ENCODE assay signal across 2 cellular contexts in the genomic region with DNA sequence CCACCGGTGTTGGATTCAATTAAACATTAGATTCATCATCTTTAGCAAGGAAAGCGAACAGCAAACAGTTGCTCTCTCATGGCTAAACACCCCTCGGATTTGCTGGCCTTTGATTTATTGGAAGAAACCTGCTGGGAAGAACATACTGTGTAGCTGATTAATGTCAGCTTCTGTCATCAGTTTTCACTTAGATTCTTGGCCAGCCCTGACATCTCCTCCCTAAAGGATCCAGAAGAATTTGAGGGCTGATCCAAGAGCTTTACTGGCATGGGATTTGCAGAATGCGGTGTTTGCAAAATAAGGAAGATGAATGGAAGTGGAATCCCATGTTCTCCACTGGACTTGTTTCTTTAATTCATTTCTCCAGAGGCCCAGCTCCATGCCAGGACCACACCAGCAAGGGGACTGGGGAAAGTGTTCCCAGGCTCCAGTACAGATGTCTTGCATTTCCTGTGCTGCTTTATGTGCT.
TF ChIP-seq lines count a peak whose summit lies in the region.

No MANE protein-coding gene starts in this region.

TF ChIP-seq in HepG2, 621 proteins besides CTCF, POLR2A, EP300 and RAD21 (continued from another document):
- TF ChIP-seq, protein P1, sequence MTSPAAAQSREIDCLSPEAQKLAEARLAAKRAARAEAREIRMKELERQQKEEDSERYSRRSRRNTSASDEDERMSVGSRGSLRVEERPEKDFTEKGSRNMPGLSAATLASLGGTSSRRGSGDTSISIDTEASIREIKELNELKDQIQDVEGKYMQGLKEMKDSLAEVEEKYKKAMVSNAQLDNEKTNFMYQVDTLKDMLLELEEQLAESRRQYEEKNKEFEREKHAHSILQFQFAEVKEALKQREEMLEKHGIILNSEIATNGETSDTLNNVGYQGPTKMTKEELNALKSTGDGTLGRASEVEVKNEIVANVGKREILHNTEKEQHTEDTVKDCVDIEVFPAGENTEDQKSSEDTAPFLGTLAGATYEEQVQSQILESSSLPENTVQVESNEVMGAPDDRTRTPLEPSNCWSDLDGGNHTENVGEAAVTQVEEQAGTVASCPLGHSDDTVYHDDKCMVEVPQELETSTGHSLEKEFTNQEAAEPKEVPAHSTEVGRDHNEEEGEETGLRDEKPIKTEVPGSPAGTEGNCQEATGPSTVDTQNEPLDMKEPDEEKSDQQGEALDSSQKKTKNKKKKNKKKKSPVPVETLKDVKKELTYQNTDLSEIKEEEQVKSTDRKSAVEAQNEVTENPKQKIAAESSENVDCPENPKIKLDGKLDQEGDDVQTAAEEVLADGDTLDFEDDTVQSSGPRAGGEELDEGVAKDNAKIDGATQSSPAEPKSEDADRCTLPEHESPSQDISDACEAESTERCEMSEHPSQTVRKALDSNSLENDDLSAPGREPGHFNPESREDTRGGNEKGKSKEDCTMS (CRISPR knock-in tag; conservative IDR thresholded peaks at IDR 0.05): no peak
- no peak for TF ChIP-seq POLR2G (IDR thresholded peaks at IDR 0.05; ENCODE audit: low read depth, low read length)
- TF ChIP-seq NR2F6 (IDR thresholded peaks at IDR 0.05): no peak
- TF ChIP-seq NR2F6 (CRISPR knock-in tag; IDR thresholded peaks at IDR 0.05): no peak
- TF ChIP-seq TBP (CRISPR knock-in tag; IDR thresholded peaks at IDR 0.05): no peak
- TF ChIP-seq CEBPG (CRISPR knock-in tag; IDR thresholded peaks at IDR 0.05): no peak
- TF ChIP-seq, protein P2, sequence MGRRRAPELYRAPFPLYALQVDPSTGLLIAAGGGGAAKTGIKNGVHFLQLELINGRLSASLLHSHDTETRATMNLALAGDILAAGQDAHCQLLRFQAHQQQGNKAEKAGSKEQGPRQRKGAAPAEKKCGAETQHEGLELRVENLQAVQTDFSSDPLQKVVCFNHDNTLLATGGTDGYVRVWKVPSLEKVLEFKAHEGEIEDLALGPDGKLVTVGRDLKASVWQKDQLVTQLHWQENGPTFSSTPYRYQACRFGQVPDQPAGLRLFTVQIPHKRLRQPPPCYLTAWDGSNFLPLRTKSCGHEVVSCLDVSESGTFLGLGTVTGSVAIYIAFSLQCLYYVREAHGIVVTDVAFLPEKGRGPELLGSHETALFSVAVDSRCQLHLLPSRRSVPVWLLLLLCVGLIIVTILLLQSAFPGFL (CRISPR knock-in tag; IDR thresholded peaks at IDR 0.05): no peak
- TF ChIP-seq TAF15 (IDR thresholded peaks at IDR 0.05; ENCODE audit: low read depth, low read length, poor library complexity, severe bottlenecking): no peak
TF ChIP-seq in HepG2: peak in this region for 0.

TF ChIP-seq in WTC11, 78 proteins besides CTCF, POLR2A, EP300 and RAD21 (continued from another document):
- TF ChIP-seq, protein P3, sequence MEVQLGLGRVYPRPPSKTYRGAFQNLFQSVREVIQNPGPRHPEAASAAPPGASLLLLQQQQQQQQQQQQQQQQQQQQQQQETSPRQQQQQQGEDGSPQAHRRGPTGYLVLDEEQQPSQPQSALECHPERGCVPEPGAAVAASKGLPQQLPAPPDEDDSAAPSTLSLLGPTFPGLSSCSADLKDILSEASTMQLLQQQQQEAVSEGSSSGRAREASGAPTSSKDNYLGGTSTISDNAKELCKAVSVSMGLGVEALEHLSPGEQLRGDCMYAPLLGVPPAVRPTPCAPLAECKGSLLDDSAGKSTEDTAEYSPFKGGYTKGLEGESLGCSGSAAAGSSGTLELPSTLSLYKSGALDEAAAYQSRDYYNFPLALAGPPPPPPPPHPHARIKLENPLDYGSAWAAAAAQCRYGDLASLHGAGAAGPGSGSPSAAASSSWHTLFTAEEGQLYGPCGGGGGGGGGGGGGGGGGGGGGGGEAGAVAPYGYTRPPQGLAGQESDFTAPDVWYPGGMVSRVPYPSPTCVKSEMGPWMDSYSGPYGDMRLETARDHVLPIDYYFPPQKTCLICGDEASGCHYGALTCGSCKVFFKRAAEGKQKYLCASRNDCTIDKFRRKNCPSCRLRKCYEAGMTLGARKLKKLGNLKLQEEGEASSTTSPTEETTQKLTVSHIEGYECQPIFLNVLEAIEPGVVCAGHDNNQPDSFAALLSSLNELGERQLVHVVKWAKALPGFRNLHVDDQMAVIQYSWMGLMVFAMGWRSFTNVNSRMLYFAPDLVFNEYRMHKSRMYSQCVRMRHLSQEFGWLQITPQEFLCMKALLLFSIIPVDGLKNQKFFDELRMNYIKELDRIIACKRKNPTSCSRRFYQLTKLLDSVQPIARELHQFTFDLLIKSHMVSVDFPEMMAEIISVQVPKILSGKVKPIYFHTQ (CRISPR knock-in tag; IDR thresholded peaks at IDR 0.05): no peak
- no peak for TF ChIP-seq FOXP1 (CRISPR knock-in tag; IDR thresholded peaks at IDR 0.05; ENCODE audit: borderline replicate concordance)
- TF ChIP-seq NR3C1 (CRISPR knock-in tag; conservative IDR thresholded peaks at IDR 0.05; ENCODE audit: low read depth): no peak
- TF ChIP-seq NFATC4 (CRISPR knock-in tag; IDR thresholded peaks at IDR 0.05): no peak
- no peak for TF ChIP-seq ZNF423 (CRISPR knock-in tag; IDR thresholded peaks at IDR 0.05)
- no peak for TF ChIP-seq ZNF219 (CRISPR knock-in tag; IDR thresholded peaks at IDR 0.05; ENCODE audit: borderline replicate concordance)
- no peak for TF ChIP-seq ETV6 (CRISPR knock-in tag; IDR thresholded peaks at IDR 0.05)
- no peak for TF ChIP-seq CREB1 (CRISPR knock-in tag; IDR thresholded peaks at IDR 0.05)
- no peak for TF ChIP-seq ZNF232 (CRISPR knock-in tag; IDR thresholded peaks at IDR 0.05)
